In the genomic region with DNA sequence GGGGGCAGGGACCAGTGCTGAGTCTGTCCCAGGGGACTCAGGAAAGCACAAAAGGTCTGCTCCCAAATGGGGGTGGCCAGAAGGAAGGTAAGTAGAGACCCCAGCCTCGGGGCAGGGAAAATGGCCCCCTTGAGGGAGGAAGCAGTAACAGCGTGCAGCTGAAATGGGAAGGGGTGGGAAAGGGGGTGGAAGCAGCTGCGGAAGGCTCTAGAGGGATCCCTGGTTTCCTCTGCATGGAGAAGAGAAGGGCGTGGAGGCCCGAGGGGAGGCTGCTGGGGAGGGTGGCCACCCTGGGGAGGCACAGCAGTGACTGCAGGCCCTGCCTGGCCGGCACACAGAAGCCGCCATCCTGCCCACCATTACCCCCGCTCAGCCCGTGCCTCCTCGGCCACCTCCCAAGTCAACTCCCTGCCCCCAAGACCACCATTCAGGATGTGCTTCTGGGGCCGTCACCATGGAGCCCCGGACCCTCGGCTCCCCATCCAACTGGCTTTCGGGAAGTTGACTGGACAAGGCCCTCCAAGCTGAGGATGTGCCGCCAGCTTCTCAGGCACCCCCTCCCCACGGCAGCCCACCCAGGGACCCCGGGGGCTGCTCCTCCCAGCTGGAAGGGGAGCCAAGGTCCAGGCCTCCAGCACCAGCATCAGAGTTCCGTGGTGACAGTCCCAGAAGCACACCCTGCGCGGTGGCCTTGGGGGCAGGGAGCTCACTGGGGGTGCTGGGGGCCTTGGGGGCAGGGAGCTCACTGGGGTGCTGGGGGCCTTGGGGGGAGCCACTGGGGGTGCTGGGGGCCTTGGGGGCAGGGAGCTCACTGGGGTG, we compare ENCODE assay signal across 18 cellular contexts. TPM values are rescaled to one million over a fixed set of nuclear protein-coding genes. Genes with fewer than 3 reads are reported as not detected.
DNase-seq lines count a peak whose midpoint lies in the region; ATAC-seq, FAIRE-seq and TF ChIP-seq lines count a peak whose summit lies in the region.
"Had no signal": no experiment of that assay in that cellular context is flagged by ENCODE, and none has a peak within 500 bp of the region (broad histone marks: within the 10 kb centered on the region; RNA-seq: fewer than 3 reads in every experiment).

No MANE protein-coding gene starts in this region.

- intact Hi-C loops in PC-3 (cut with micrococcal nuclease): no loop called here
- intact Hi-C loops in HepG2 (cut with micrococcal nuclease; ENCODE audit: unreplicated experiment): no loop called here

- H3F3A ChIP-seq in DOHH2 (ENCODE audit: control insufficient read depth, insufficient read depth) (no peaks in the 10 kb centered on the region), PC-3 (ENCODE audit: low read length, unreplicated experiment) (no peaks in the 10 kb centered on the region)

- H4K20me1 ChIP-seq in DOHH2 (ENCODE audit: control insufficient read depth, insufficient read depth, low read depth, low read length): no peaks in the 10 kb centered on the region
- no peaks in the 10 kb centered on the region for H4K20me1 ChIP-seq in PC-3 (ENCODE audit: low read length)
- no peaks in the 10 kb centered on the region for H4K20me1 ChIP-seq in HepG2 (ENCODE audit: insufficient read depth, low read length)

- H3K4me3 ChIP-seq in DOHH2 (ENCODE audit: low read length): no peak overlapping the region
- no peak overlapping the region for H3K4me3 ChIP-seq in PC-3 (ENCODE audit: low read length)
- no peak overlapping the region; a peak in 1 of 6 replicates for H3K4me3 ChIP-seq in HepG2 (replicated peaks in 1 of 3; ENCODE audit: insufficient read depth in 1 of 3, low read depth in 2 of 3, low read length in 3 of 3)
- H3K4me3 ChIP-seq: dorsolateral prefrontal cortex, HAP-1, skin epidermis, transverse colon had no signal

- H2AFZ ChIP-seq in PC-3 (ENCODE audit: low read length) (no peak overlapping the region), HepG2 (ENCODE audit: low read length) (no peak overlapping the region)

- TF ChIP-seq EP300 in HepG2 (IDR thresholded peaks at IDR 0.05; ENCODE audit: low read depth in 2 of 2, low read length in 2 of 2) (no peak), HepG2 (CRISPR knock-in tag; IDR thresholded peaks at IDR 0.05; ENCODE audit: borderline replicate concordance) (no peak)

- DNase-seq in PC-3: no peak
- DNase-seq in HepG2 (ENCODE audit: low spot score): no peak
- DNase-seq in GF-D8 (lab: John Stamatoyannopoulos, UW): no peak
- DNase-seq in HCEC 1CT: no peak
- no peak for DNase-seq in medulla oblongata (ENCODE audit: extremely low spot score)
- DNase-seq: dorsolateral prefrontal cortex, NCI-H2171 had no signal

- no peaks in the 10 kb centered on the region for H3K79me2 ChIP-seq in DOHH2 (ENCODE audit: control insufficient read depth, low read length)
- H3K79me2 ChIP-seq in PC-3 (ENCODE audit: low read length): no peaks in the 10 kb centered on the region
- H3K79me2 ChIP-seq in HepG2 (ENCODE audit: insufficient read depth, low read length): no peaks in the 10 kb centered on the region

- peak; percentile 4 for ATAC-seq in HG02938 (IDR thresholded peaks at IDR 0.05; ENCODE audit: unreplicated experiment)
- peak; percentile 31; the same call in 1 of the 2 replicates for ATAC-seq in PC-3
- peak; percentile 59 for ATAC-seq in HepG2

- H3K4me1 ChIP-seq in DOHH2 (ENCODE audit: control insufficient read depth, low read length) (peaks cover 8% of the 10 kb centered on the region), PC-3 (ENCODE audit: insufficient read depth, low read length) (no peaks in the 10 kb centered on the region), HepG2 (ENCODE audit: insufficient read depth, low read length) (peaks cover 19% of the 10 kb centered on the region)
- H3K4me1 ChIP-seq: HAP-1, transverse colon had no signal

- in situ Hi-C loops in HepG2 (cut with HindIII; ENCODE audit: extremely low pct_ligation_motif_present, low pct_unique_long_range_greater_than_20kb): no loop called here

- no peak for TF ChIP-seq RAD21 in HepG2 (CRISPR knock-in tag; IDR thresholded peaks at IDR 0.05)

- BruUV-seq in PC-3 (replicated peaks; lab: Mats Ljungman, UMichigan) (no TSS peak), HepG2 (replicated peaks; lab: Mats Ljungman, UMichigan) (no TSS peak)

- H3K9ac ChIP-seq in PC-3 (ENCODE audit: low read length) (no peak overlapping the region), HepG2 (ENCODE audit: insufficient read depth, low read depth, low read length) (no peak overlapping the region)
- H3K9ac ChIP-seq: KMS-11 had no signal

- no peak for TF ChIP-seq POLR2A in HepG2 (IDR thresholded peaks at IDR 0.05; ENCODE audit: insufficient read depth in 1 of 2, low read depth in 2 of 2, low read length in 2 of 2)

- no peak for FAIRE-seq in HepG2 (lab: Jason Lieb, UNC)

- 53% methylated on average over 9 of the region's 20 CpGs for WGBS in HepG2 (ENCODE audit: low lambda C conversion rate)

- CTCF ChIA-PET in PC-3 (lab: Charles Lee): interaction anchor here (0.6 to 1.0 kb wide), 3 partner anchors 34 to 222 kb away, joined by 3 to 6 read pairs (median 4); no protein-coding TSS in a partner anchor
- CTCF ChIA-PET in HepG2 (lab: Yijun Ruan, JAX; ENCODE audit: low intra/inter-chr PET ratio, low total read pairs): interaction anchor here (1.3 to 2.3 kb wide), 3 partner anchors 29 to 512 kb away, joined by 6 to 17 read pairs (median 7); no protein-coding TSS in a partner anchor

- no peaks in the 10 kb centered on the region; the same call in 1 of the 2 replicates for H3K9me2 ChIP-seq in DOHH2 (replicated peaks; ENCODE audit: control insufficient read depth, low read length)
- H3K9me2 ChIP-seq in PC-3 (replicated peaks; ENCODE audit: low read length): no peaks in the 10 kb centered on the region

- H3K9me3 ChIP-seq in DOHH2 (ENCODE audit: control insufficient read depth, insufficient read depth, low read length) (peaks cover 4% of the 10 kb centered on the region; the same call in 1 of the 2 replicates), PC-3 (ENCODE audit: low read length) (no peaks in the 10 kb centered on the region), HepG2 (ENCODE audit: low read length) (no peaks in the 10 kb centered on the region)
- H3K9me3 ChIP-seq: HAP-1, neutrophil, transverse colon had no signal

- no peak overlapping the region for H3K27ac ChIP-seq in DOHH2 (ENCODE audit: low read depth, low read length)
- no peak overlapping the region for H3K27ac ChIP-seq in PC-3 (ENCODE audit: low read length)
- H3K27ac ChIP-seq in HepG2 (ENCODE audit: extremely low read length, insufficient read depth, low read length): no peak overlapping the region
- H3K27ac ChIP-seq: dorsolateral prefrontal cortex, KMS-11, neutrophil, skin epidermis, transverse colon had no signal

- H3K27me3 ChIP-seq in DOHH2 (ENCODE audit: control insufficient read depth, low read length) (no peaks in the 10 kb centered on the region), PC-3 (ENCODE audit: low read length) (no peaks in the 10 kb centered on the region), HepG2 (ENCODE audit: control insufficient read depth in 1 of 2, insufficient read depth in 2 of 2, low read length in 2 of 2) (peaks cover 0 to 14% of the 10 kb centered on the region in 2 experiments; a peak in 4 of 5 replicates)
- H3K27me3 ChIP-seq: dorsolateral prefrontal cortex, neutrophil, transverse colon had no signal

- H3K4me2 ChIP-seq in DOHH2 (ENCODE audit: low read length): peak overlapping the region; percentile 25; the same call in 1 of the 2 replicates
- H3K4me2 ChIP-seq in PC-3 (ENCODE audit: low read length): no peak overlapping the region
- peak overlapping the region; percentile 58 for H3K4me2 ChIP-seq in HepG2 (ENCODE audit: low read depth, low read length)
- H3K4me2 ChIP-seq: KMS-11 had no signal

- POLR2A ChIA-PET in PC-3 (lab: Charles Lee; ENCODE audit: unreplicated experiment) (no interaction called here), HepG2 (lab: Yijun Ruan, JAX) (no interaction called here)

- no peaks in the 10 kb centered on the region for H3K36me3 ChIP-seq in DOHH2 (ENCODE audit: control insufficient read depth, low read length)
- H3K36me3 ChIP-seq in PC-3 (ENCODE audit: low read depth, low read length): no peaks in the 10 kb centered on the region; the same call in 1 of the 2 replicates
- no peaks in the 10 kb centered on the region for H3K36me3 ChIP-seq in HepG2 (replicated peaks in 1 of 2; ENCODE audit: control insufficient read depth in 1 of 2, insufficient read depth in 2 of 2, low read length in 2 of 2)
- H3K36me3 ChIP-seq: HAP-1, neutrophil, transverse colon had no signal

- TF ChIP-seq CTCF in DOHH2 (IDR thresholded peaks at IDR 0.05; ENCODE audit: low read depth, low read length, poor library complexity, severe bottlenecking) (no peak), PC-3 (conservative IDR thresholded peaks at IDR 0.05; ENCODE audit: low read depth, low read length) (no peak), HepG2 (CRISPR knock-in tag; IDR thresholded peaks at IDR 0.05) (no peak)

RNA-seq across cellular contexts. Expression of gene CFAP99, which starts 23.6 kb away (rescaled TPM):
- 1.3 TPM in 1 of 2 replicates, not detected in the other for total RNA-seq in PC-3 (2014; rRNA removed)
- total RNA-seq in HepG2 (2016; rRNA removed; fragmentation: Illumina TruSeq; extraction: Trizol): not detected in 2 replicates
- total RNA-seq in HepG2 (2016; cell fraction: cytosol; rRNA removed; fragmentation: Illumina TruSeq; extraction: Trizol; ENCODE audit: low read depth): not detected in 2 replicates
- not detected in 2 replicates for total RNA-seq in HepG2 (2016; cell fraction: insoluble cytoplasmic fraction; rRNA removed; fragmentation: Illumina TruSeq; extraction: Trizol)
- not detected in 2 replicates for total RNA-seq in HepG2 (2016; cell fraction: membrane; rRNA removed; fragmentation: Illumina TruSeq; extraction: Trizol)
- total RNA-seq in HepG2 (2016; cell fraction: nucleus; rRNA removed; fragmentation: Illumina TruSeq; extraction: Trizol): not detected in 2 replicates
- polyA plus RNA-seq in HepG2 (2011; rRNA removed): 0.07 TPM in 1 of 2 replicates, not detected in the other
- 0.07 TPM in 1 of 2 replicates, not detected in the other for polyA plus RNA-seq in HepG2 (2011; cell fraction: cytosol; rRNA removed)
- 0.29 TPM in 1 of 2 replicates, not detected in the other for polyA plus RNA-seq in HepG2 (2011; cell fraction: nucleus; rRNA removed)
- not detected in 2 replicates for polyA plus RNA-seq in HepG2 (2012)
- not detected in 2 replicates for polyA plus RNA-seq in HepG2 (2016; cell fraction: cytosol; fragmentation: Illumina TruSeq; extraction: Trizol; ENCODE audit: low read depth)
- polyA plus RNA-seq in HepG2 (2016; cell fraction: insoluble cytoplasmic fraction; fragmentation: Illumina TruSeq; extraction: Trizol; ENCODE audit: low read depth): not detected in 2 replicates
- polyA plus RNA-seq in HepG2 (2016; cell fraction: membrane; fragmentation: Illumina TruSeq; extraction: Trizol; ENCODE audit: low read depth): not detected in 2 replicates
- not detected in 2 replicates for polyA plus RNA-seq in HepG2 (2016; cell fraction: nucleus; fragmentation: Illumina TruSeq; extraction: Trizol; ENCODE audit: insufficient read depth, low read depth)
- not detected in 2 replicates for polyA minus RNA-seq in HepG2 (2011; rRNA and poly(A)+ RNA removed; ENCODE audit: low replicate concordance)
- polyA minus RNA-seq in HepG2 (2011; cell fraction: cytosol; rRNA and poly(A)+ RNA removed): not detected in 2 replicates
- not detected in 2 replicates for polyA minus RNA-seq in HepG2 (2011; cell fraction: nucleus; rRNA and poly(A)+ RNA removed)
- total RNA-seq: activated CD8-positive, alpha-beta T cell treated with anti-CD3 and anti-CD28 coated beads for 36 hours; lung microvascular endothelial cell; Right ventricle myocardium inferior had no signal
- polyA plus RNA-seq: CD4-positive, alpha-beta memory T cell had no signal

RNA-seq across cellular contexts. Expression of gene ZFYVE28, which starts 23.9 kb away (rescaled TPM):
- total RNA-seq in PC-3 (2014; rRNA removed): 6.3 and 8.0 TPM in 2 replicates
- 0.22 and 0.24 TPM in 2 replicates for total RNA-seq in HepG2 (2016; rRNA removed; fragmentation: Illumina TruSeq; extraction: Trizol)
- total RNA-seq in HepG2 (2016; cell fraction: cytosol; rRNA removed; fragmentation: Illumina TruSeq; extraction: Trizol; ENCODE audit: low read depth): not detected in 2 replicates
- 0.13 and 0.19 TPM in 2 replicates for total RNA-seq in HepG2 (2016; cell fraction: insoluble cytoplasmic fraction; rRNA removed; fragmentation: Illumina TruSeq; extraction: Trizol)
- total RNA-seq in HepG2 (2016; cell fraction: membrane; rRNA removed; fragmentation: Illumina TruSeq; extraction: Trizol): 0.14 and 0.22 TPM in 2 replicates
- 0.25 TPM in 1 of 2 replicates, not detected in the other for total RNA-seq in HepG2 (2016; cell fraction: nucleus; rRNA removed; fragmentation: Illumina TruSeq; extraction: Trizol)
- polyA plus RNA-seq in HepG2 (2011; rRNA removed): 0.12 and 0.30 TPM in 2 replicates
- 0.09 TPM in 2 replicates for polyA plus RNA-seq in HepG2 (2011; cell fraction: cytosol; rRNA removed)
- polyA plus RNA-seq in HepG2 (2011; cell fraction: nucleus; rRNA removed): 0.69 and 1.4 TPM in 2 replicates
- 0.04 and 0.31 TPM in 2 replicates for polyA plus RNA-seq in HepG2 (2012)
- 0.03 and 0.14 TPM in 2 replicates for polyA plus RNA-seq in HepG2 (2016; cell fraction: cytosol; fragmentation: Illumina TruSeq; extraction: Trizol; ENCODE audit: low read depth)
- polyA plus RNA-seq in HepG2 (2016; cell fraction: insoluble cytoplasmic fraction; fragmentation: Illumina TruSeq; extraction: Trizol; ENCODE audit: low read depth): 0.22 and 0.24 TPM in 2 replicates
- not detected in 2 replicates for polyA plus RNA-seq in HepG2 (2016; cell fraction: membrane; fragmentation: Illumina TruSeq; extraction: Trizol; ENCODE audit: low read depth)
- polyA plus RNA-seq in HepG2 (2016; cell fraction: nucleus; fragmentation: Illumina TruSeq; extraction: Trizol; ENCODE audit: insufficient read depth, low read depth): 0.19 and 0.61 TPM in 2 replicates
- 0.72 and 3.2 TPM in 2 replicates for polyA minus RNA-seq in HepG2 (2011; rRNA and poly(A)+ RNA removed; ENCODE audit: low replicate concordance)
- 0.26 TPM in 1 of 2 replicates, not detected in the other for polyA minus RNA-seq in HepG2 (2011; cell fraction: cytosol; rRNA and poly(A)+ RNA removed)
- 0.52 TPM in 1 of 2 replicates, not detected in the other for polyA minus RNA-seq in HepG2 (2011; cell fraction: nucleus; rRNA and poly(A)+ RNA removed)

RNA-seq across cellular contexts. Expression of gene RNF4, which starts 26.5 kb away (rescaled TPM):
- total RNA-seq in PC-3 (2014; rRNA removed) (27.4 and 30.4 TPM in 2 replicates), HepG2 (2016; rRNA removed; fragmentation: Illumina TruSeq; extraction: Trizol) (38.1 and 46.7 TPM in 2 replicates)
- total RNA-seq in HepG2 (2016; cell fraction: cytosol; rRNA removed; fragmentation: Illumina TruSeq; extraction: Trizol; ENCODE audit: low read depth): 16.3 and 17.2 TPM in 2 replicates
- total RNA-seq in HepG2 (2016; cell fraction: insoluble cytoplasmic fraction; rRNA removed; fragmentation: Illumina TruSeq; extraction: Trizol): 36.0 and 47.6 TPM in 2 replicates
- 24.2 and 25.2 TPM in 2 replicates for total RNA-seq in HepG2 (2016; cell fraction: membrane; rRNA removed; fragmentation: Illumina TruSeq; extraction: Trizol)
- total RNA-seq in HepG2 (2016; cell fraction: nucleus; rRNA removed; fragmentation: Illumina TruSeq; extraction: Trizol): 34.8 and 37.0 TPM in 2 replicates
- polyA plus RNA-seq in HepG2 (2011; rRNA removed): 40.3 and 45.1 TPM in 2 replicates
- polyA plus RNA-seq in HepG2 (2011; cell fraction: cytosol; rRNA removed): 34.5 and 42.3 TPM in 2 replicates
- 33.3 and 33.4 TPM in 2 replicates for polyA plus RNA-seq in HepG2 (2011; cell fraction: nucleus; rRNA removed)
- polyA plus RNA-seq in HepG2 (2012): 27.9 and 28.2 TPM in 2 replicates
- 3.3 and 5.5 TPM in 2 replicates for polyA plus RNA-seq in HepG2 (2016; cell fraction: cytosol; fragmentation: Illumina TruSeq; extraction: Trizol; ENCODE audit: low read depth)
- 45.3 and 46.1 TPM in 2 replicates for polyA plus RNA-seq in HepG2 (2016; cell fraction: insoluble cytoplasmic fraction; fragmentation: Illumina TruSeq; extraction: Trizol; ENCODE audit: low read depth)
- 12.0 and 14.1 TPM in 2 replicates for polyA plus RNA-seq in HepG2 (2016; cell fraction: membrane; fragmentation: Illumina TruSeq; extraction: Trizol; ENCODE audit: low read depth)
- 33.1 and 33.8 TPM in 2 replicates for polyA plus RNA-seq in HepG2 (2016; cell fraction: nucleus; fragmentation: Illumina TruSeq; extraction: Trizol; ENCODE audit: insufficient read depth, low read depth)
- 65.3 and 74.2 TPM in 2 replicates for polyA minus RNA-seq in HepG2 (2011; rRNA and poly(A)+ RNA removed; ENCODE audit: low replicate concordance)
- 36.1 and 36.8 TPM in 2 replicates for polyA minus RNA-seq in HepG2 (2011; cell fraction: cytosol; rRNA and poly(A)+ RNA removed)
- polyA minus RNA-seq in HepG2 (2011; cell fraction: nucleus; rRNA and poly(A)+ RNA removed): 55.2 and 60.3 TPM in 2 replicates

Comparison
In these comparisons a context has a peak if more than half of its experiments do, and no peak if none do; other contexts are left out.
1. ATAC-seq: peak in every context shown above with its lines; median percentile 59 in HepG2; 31 in PC-3; 4 in HG02938.